14 cellular contexts compared by ENCODE assay signal in genomic region chr9:68978501-68978900, GRCh38. TPM values are rescaled to one million over a fixed set of nuclear protein-coding genes. Genes with fewer than 3 reads are reported as not detected.
DNase-seq lines count a peak whose midpoint lies in the region; ATAC-seq and TF ChIP-seq lines count a peak whose summit lies in the region.
"Had no signal": no experiment of that assay in that cellular context is flagged by ENCODE, and none has a peak within 500 bp of the region (broad histone marks: within the 10 kb centered on the region; RNA-seq: fewer than 3 reads in every experiment).

No MANE protein-coding gene starts in this region.

- peaks cover 0 to 70% (median 33%) of the 10 kb centered on the region in 12 donors for H3K4me1 ChIP-seq in heart left ventricle
- H3K4me1 ChIP-seq in rectal smooth muscle tissue (ENCODE audit: control insufficient read depth, insufficient read depth, low read length): peaks cover 32% of the 10 kb centered on the region
- H3K4me1 ChIP-seq in SK-N-SH (ENCODE audit: control insufficient read depth in 1 of 2, insufficient read depth in 2 of 2, low read depth in 1 of 2, low read length in 1 of 2): no peaks in the 10 kb centered on the region
- H3K4me1 ChIP-seq: BE2C, Caco-2 had no signal

- 87 to 92% (median 89%) methylated on average over 3 of the region's 3 CpGs for WGBS in heart left ventricle, 4 donors
- 12% methylated on average over 3 of the region's 3 CpGs for WGBS in SK-N-SH (ENCODE audit: low lambda C conversion rate)

- H3K4me3 Mint-ChIP-seq in CD14-positive monocyte: peak overlapping the region in 1 of 2 donors; percentile 23
- H3K4me3 Mint-ChIP-seq in activated T-helper 2 cell treated with anti-CD3 and anti-CD28 coated beads, Interferon-gamma antibody, Interleukin-2, Interleukin-4, amounts not matched to agents 10 μg/mL and 5 μg/mL and 100 μg/mL, durations not matched to agents 14 hours and 24 hours and 36 hours (ENCODE audit: low read depth): no peak overlapping the region
- H3K4me3 Mint-ChIP-seq: CD8-positive, alpha-beta memory T cell had no signal

- peaks cover 0 to 4% of the 10 kb centered on the region in 2 donors for H3K36me3 Mint-ChIP-seq in CD14-positive monocyte
- peaks cover 45% of the 10 kb centered on the region for H3K36me3 Mint-ChIP-seq in activated T-helper 2 cell treated with anti-CD3 and anti-CD28 coated beads, Interferon-gamma antibody, Interleukin-2, Interleukin-4, amounts not matched to agents 10 μg/mL and 5 μg/mL and 100 μg/mL, durations not matched to agents 14 hours and 24 hours and 36 hours (ENCODE audit: low read depth)
- H3K36me3 Mint-ChIP-seq: CD8-positive, alpha-beta memory T cell had no signal

- no peak overlapping the region for H3K4me2 ChIP-seq in SK-N-SH

- no peak overlapping the region for H3K4me3 ChIP-seq in heart left ventricle
- no peak overlapping the region for H3K4me3 ChIP-seq in rectal smooth muscle tissue (ENCODE audit: low read length)
- H3K4me3 ChIP-seq in SK-N-SH (ENCODE audit: low read depth in 2 of 2, low read length in 1 of 2): no peak overlapping the region
- H3K4me3 ChIP-seq: HAP-1 had no signal

- no peaks in the 10 kb centered on the region for H3F3A ChIP-seq in SK-N-SH (replicated peaks; ENCODE audit: insufficient read depth)

- TF ChIP-seq RAD21 in SK-N-SH (IDR thresholded peaks at IDR 0.05; ENCODE audit: low read length): no peak

- H3K9me3 Mint-ChIP-seq in CD14-positive monocyte: peaks cover 0 to 2% (median 0%) of the 10 kb centered on the region in 7 donors
- peaks cover 3% of the 10 kb centered on the region for H3K9me3 Mint-ChIP-seq in activated T-helper 2 cell treated with anti-CD3 and anti-CD28 coated beads, Interferon-gamma antibody, Interleukin-2, Interleukin-4, amounts not matched to agents 10 μg/mL and 5 μg/mL and 100 μg/mL, durations not matched to agents 14 hours and 24 hours and 36 hours
- H3K9me3 Mint-ChIP-seq: CD8-positive, alpha-beta memory T cell had no signal

- no peak for TF ChIP-seq POLR2A in heart left ventricle (IDR thresholded peaks at IDR 0.05)

- H3K27ac ChIP-seq in heart left ventricle: peak overlapping the region in 9 of 12 donors; percentile 72 to 92 (median 82)
- peak overlapping the region; percentile 86 for H3K27ac ChIP-seq in rectal smooth muscle tissue (ENCODE audit: low read depth, low read length)
- H3K27ac ChIP-seq in SK-N-SH (ENCODE audit: low read depth in 2 of 2, low read length in 1 of 2): no peak overlapping the region
- H3K27ac ChIP-seq: C4-2B had no signal

- H3K9ac ChIP-seq in rectal smooth muscle tissue (ENCODE audit: low read length) (no peak overlapping the region), SK-N-SH (no peak overlapping the region)

- peak overlapping the region; percentile 66 to 90 (median 82) for H3K27ac Mint-ChIP-seq in CD14-positive monocyte
- H3K27ac Mint-ChIP-seq in activated T-helper 2 cell treated with anti-CD3 and anti-CD28 coated beads, Interferon-gamma antibody, Interleukin-2, Interleukin-4, amounts not matched to agents 10 μg/mL and 5 μg/mL and 100 μg/mL, durations not matched to agents 14 hours and 24 hours and 36 hours: peak overlapping the region; percentile 90

- H3K9me3 ChIP-seq in heart left ventricle (no peaks in the 10 kb centered on the region), SK-N-SH (no peaks in the 10 kb centered on the region)
- H3K9me3 ChIP-seq: BE2C, Caco-2, HAP-1 had no signal

- no peak overlapping the region for H2AFZ ChIP-seq in SK-N-SH (ENCODE audit: low read depth)

- CTCF ChIA-PET in SK-N-SH (lab: Yijun Ruan, JAX): interaction anchor here (1.3 kb wide), 1 partner anchor 21 kb away, joined by 3 read pairs; no protein-coding TSS in a partner anchor

- no peak for DNase-seq in heart left ventricle
- no peak for DNase-seq in Right ventricle myocardium superior
- DNase-seq in CD14-positive monocyte (ENCODE audit: low spot score): no peak
- DNase-seq in activated T-helper 2 cell treated with anti-CD3 and anti-CD28 coated beads, Interferon-gamma antibody, Interleukin-2, Interleukin-4, amounts not matched to agents 10 μg/mL and 5 μg/mL and 100 μg/mL, durations not matched to agents 14 hours and 24 hours and 36 hours (ENCODE audit: low spot score): no peak
- DNase-seq in NCI-H1436 treated with DMSO at 0.1 percent for 48 hours (lab: John Stamatoyannopoulos, UW): no peak
- DNase-seq in SK-N-SH: no peak
- DNase-seq: BE2C; Caco-2; CD8-positive, alpha-beta memory T cell; DND-41 had no signal

- H3K36me3 ChIP-seq in heart left ventricle: no peaks in the 10 kb centered on the region
- no peaks in the 10 kb centered on the region for H3K36me3 ChIP-seq in rectal smooth muscle tissue (ENCODE audit: control insufficient read depth, insufficient read depth, low read length)
- H3K36me3 ChIP-seq in SK-N-SH (replicated peaks in 1 of 2; ENCODE audit: control insufficient read depth in 1 of 2, insufficient read depth in 2 of 2, low read length in 1 of 2): no peaks in the 10 kb centered on the region
- H3K36me3 ChIP-seq: BE2C, HAP-1 had no signal

- H3K27me3 ChIP-seq in heart left ventricle (no peaks in the 10 kb centered on the region), rectal smooth muscle tissue (ENCODE audit: control insufficient read depth, insufficient read depth, low read length) (no peaks in the 10 kb centered on the region), SK-N-SH (ENCODE audit: insufficient read depth) (no peaks in the 10 kb centered on the region; the same call in 1 of the 2 replicates)
- H3K27me3 ChIP-seq: BE2C had no signal

- POLR2A ChIA-PET in SK-N-SH (lab: Yijun Ruan, JAX): no interaction called here

- no peaks in the 10 kb centered on the region for H4K20me1 ChIP-seq in SK-N-SH (ENCODE audit: insufficient read depth)

- H3K4me1 Mint-ChIP-seq in CD14-positive monocyte: peaks cover 78% of the 10 kb centered on the region
- H3K4me1 Mint-ChIP-seq in activated T-helper 2 cell treated with anti-CD3 and anti-CD28 coated beads, Interferon-gamma antibody, Interleukin-2, Interleukin-4, amounts not matched to agents 10 μg/mL and 5 μg/mL and 100 μg/mL, durations not matched to agents 14 hours and 24 hours and 36 hours (ENCODE audit: low read depth): peaks cover 75% of the 10 kb centered on the region

- no peaks in the 10 kb centered on the region for H3K79me2 ChIP-seq in SK-N-SH (ENCODE audit: insufficient read depth)

- TF ChIP-seq CTCF in heart left ventricle (IDR thresholded peaks at IDR 0.05): no peak
- no peak for TF ChIP-seq CTCF in CD14-positive monocyte (IDR thresholded peaks at IDR 0.05)
- TF ChIP-seq CTCF in SK-N-SH (IDR thresholded peaks at IDR 0.05): no peak

- no peak for TF ChIP-seq EP300 in SK-N-SH (IDR thresholded peaks at IDR 0.05; ENCODE audit: borderline replicate concordance in 1 of 2, low read depth in 1 of 2, low read length in 1 of 2)

- H3K9me2 ChIP-seq in SK-N-SH: no peaks in the 10 kb centered on the region

- peaks cover 0 to 2% (median 0%) of the 10 kb centered on the region in 3 donors for H3K27me3 Mint-ChIP-seq in CD14-positive monocyte (ENCODE audit: low read depth in 3 of 3)
- no peaks in the 10 kb centered on the region for H3K27me3 Mint-ChIP-seq in activated T-helper 2 cell treated with anti-CD3 and anti-CD28 coated beads, Interferon-gamma antibody, Interleukin-2, Interleukin-4, amounts not matched to agents 10 μg/mL and 5 μg/mL and 100 μg/mL, durations not matched to agents 14 hours and 24 hours and 36 hours (ENCODE audit: low read depth)
- H3K27me3 Mint-ChIP-seq: CD8-positive, alpha-beta memory T cell had no signal

- ATAC-seq in heart left ventricle: no peak
- no peak for ATAC-seq in Right ventricle myocardium superior (ENCODE audit: poor library complexity)

- intact Hi-C loops in heart left ventricle (cut with DNase I): loop anchor here in 1 of 10 donors (10.0 kb wide), 1 partner anchor 64 kb away; no protein-coding TSS in a partner anchor
- intact Hi-C loops in Right ventricle myocardium superior (cut with DNase I): no loop called here
- intact Hi-C loops in CD14-positive monocyte (cut with micrococcal nuclease): loop anchor here in 1 of 2 donors (5.0 kb wide), 1 partner anchor 136 kb away; no protein-coding TSS in a partner anchor
- intact Hi-C loops in activated T-helper 2 cell treated with anti-CD3 and anti-CD28 coated beads, Interferon-gamma antibody, Interleukin-2, Interleukin-4, amounts not matched to agents 10 μg/mL and 5 μg/mL and 100 μg/mL, durations not matched to agents 14 hours and 24 hours and 36 hours (cut with micrococcal nuclease): loop anchor here (5.0 kb wide), 1 partner anchor 49 kb away; no protein-coding TSS in a partner anchor

TF ChIP-seq in SK-N-SH, 30 proteins besides CTCF, POLR2A, EP300 and RAD21 (continues in another document):
- no peak for TF ChIP-seq GABPA (IDR thresholded peaks at IDR 0.05; ENCODE audit: low read depth)
- TF ChIP-seq FOSL2 (IDR thresholded peaks at IDR 0.05; ENCODE audit: borderline replicate concordance, low read depth): no peak
- no peak for TF ChIP-seq YY1 (IDR thresholded peaks at IDR 0.05; ENCODE audit: low read depth)

RNA-seq across cellular contexts. Expression of gene PRKACG, which starts 35.4 kb away (rescaled TPM):
- total RNA-seq in heart left ventricle (not detected), Right ventricle myocardium superior (not detected)
- polyA plus RNA-seq in heart left ventricle (not detected), CD14-positive monocyte (not detected), SK-N-SH (2012; rRNA removed) (not detected in 2 replicates)
- not detected in 2 replicates for total RNA-seq in activated T-helper 2 cell treated with anti-CD3 and anti-CD28 coated beads, Interferon-gamma antibody, Interleukin-2, Interleukin-4, amounts not matched to agents 10 μg/mL and 5 μg/mL and 100 μg/mL, durations not matched to agents 14 hours and 24 hours and 36 hours
- polyA plus RNA-seq in SK-N-SH (2012; cell fraction: cytosol; rRNA removed): not detected in 2 replicates
- polyA plus RNA-seq in SK-N-SH (2012; cell fraction: nucleus; rRNA removed): not detected in 2 replicates
- total RNA-seq: Caco-2; CD8-positive, alpha-beta memory T cell; H1 had no signal
- polyA plus RNA-seq: CD8-positive, alpha-beta memory T cell; H1 had no signal

RNA-seq across cellular contexts. Expression of gene FXN, which starts 57.1 kb away (rescaled TPM):
- 10 to 100 TPM; 16.9 to 40.2 (median 30.0) TPM for total RNA-seq in heart left ventricle
- polyA plus RNA-seq in heart left ventricle: 10 to 100 TPM; 14.8 to 16.9 TPM
- total RNA-seq in Right ventricle myocardium superior: 38.0 TPM
- polyA plus RNA-seq in CD14-positive monocyte: 10 to 100 TPM; 15.9 to 27.3 TPM
- total RNA-seq in activated T-helper 2 cell treated with anti-CD3 and anti-CD28 coated beads, Interferon-gamma antibody, Interleukin-2, Interleukin-4, amounts not matched to agents 10 μg/mL and 5 μg/mL and 100 μg/mL, durations not matched to agents 14 hours and 24 hours and 36 hours: 46.8 and 56.7 TPM in 2 replicates
- 14.1 and 15.7 TPM in 2 replicates for polyA plus RNA-seq in SK-N-SH (2012; rRNA removed)
- polyA plus RNA-seq in SK-N-SH (2012; cell fraction: cytosol; rRNA removed): 21.7 and 23.6 TPM in 2 replicates
- 5.3 and 8.4 TPM in 2 replicates for polyA plus RNA-seq in SK-N-SH (2012; cell fraction: nucleus; rRNA removed)

Comparison
In these comparisons a context has a peak if more than half of its experiments do, and no peak if none do; other contexts are left out.
1. H3K27ac ChIP-seq: peak in heart left ventricle (9 of 12) and rectal smooth muscle tissue (single experiment); none in SK-N-SH (0 of 2).